28 cellular contexts compared by ENCODE assay signal in the genomic region with DNA sequence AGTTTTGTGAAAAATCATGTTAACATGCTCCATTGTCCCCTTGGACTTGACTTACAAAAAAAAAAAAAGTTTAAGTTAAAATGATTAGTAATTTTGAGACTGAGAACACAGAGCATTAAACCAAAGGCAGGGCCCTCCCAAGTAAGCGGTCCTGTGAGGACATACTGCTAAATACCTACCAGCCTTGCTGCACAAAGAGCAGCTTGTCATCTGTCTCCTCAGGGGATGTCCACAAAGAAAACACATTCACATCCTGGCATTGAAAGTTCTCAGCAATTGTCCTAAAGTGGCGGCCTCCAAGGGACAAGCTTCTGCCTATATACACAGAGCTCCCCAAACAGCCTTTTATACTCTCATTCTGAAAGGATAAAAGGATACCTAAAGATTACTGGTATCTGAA.
"Had no signal": no experiment of that assay in that cellular context is flagged by ENCODE, and none has a peak within 500 bp of the region (broad histone marks: within the 10 kb centered on the region; RNA-seq: fewer than 3 reads in every experiment).

No MANE protein-coding gene starts in this region.

- H3K27me3 ChIP-seq: breast epithelium had no signal

- H3K9me3 Mint-ChIP-seq: activated CD4-positive, alpha-beta T cell treated with anti-CD3 and anti-CD28 coated beads, Interleukin-2, amount 10 ng/mL, durations not matched to agents 24 days and 14 days; activated naive CD4-positive, alpha-beta T cell treated with anti-CD3 and anti-CD28 coated beads, Interleukin-2, amount 50 U/mL, for 24 hours; activated T-helper 1 cell treated with anti-CD3 and anti-CD28 coated beads, Interleukin-12 subunit alpha, Interleukin-12 subunit beta, Interleukin-2, Interleukin-4 antibody, amounts not matched to agents 30 ng/mL and 10 ng/mL and 1 ng/mL, durations not matched to agents 14 hours and 24 hours and 36 hours had no signal

- ATAC-seq: activated CD8-positive, alpha-beta memory T cell treated with anti-CD3 and anti-CD28 coated beads, Interleukin-2, amount 10 ng/mL, durations not matched to agents 7 days and 5 days; K562; T-cell had no signal

- H3K36me3 Mint-ChIP-seq: activated CD8-positive, alpha-beta memory T cell treated with anti-CD3 and anti-CD28 coated beads, Interleukin-2, amount 10 ng/mL, durations not matched to agents 7 days and 5 days; activated naive CD4-positive, alpha-beta T cell treated with anti-CD3 and anti-CD28 coated beads, Interleukin-2, amount 50 U/mL, for 24 hours; T-cell had no signal

- H3K4me1 Mint-ChIP-seq: activated B cell treated with CpG ODN at 0.5 μM for 24 hours; activated CD4-positive, alpha-beta T cell treated with anti-CD3 and anti-CD28 coated beads, Interleukin-2, amount 10 ng/mL, durations not matched to agents 24 days and 14 days; activated CD8-positive, alpha-beta memory T cell treated with anti-CD3 and anti-CD28 coated beads, Interleukin-2, amount 10 ng/mL, durations not matched to agents 7 days and 5 days; activated naive CD4-positive, alpha-beta T cell treated with anti-CD3 and anti-CD28 coated beads, Interleukin-2, amount 50 U/mL, for 24 hours; T-cell had no signal

- H3K4me3 ChIP-seq: breast epithelium, K562, SK-N-MC had no signal

- H3K4me3 Mint-ChIP-seq: activated B cell treated with CpG ODN at 0.5 μM for 24 hours; activated CD4-positive, alpha-beta T cell treated with anti-CD3 and anti-CD28 coated beads, Interleukin-2, amount 10 ng/mL, durations not matched to agents 24 days and 14 days; activated CD8-positive, alpha-beta memory T cell treated with anti-CD3 and anti-CD28 coated beads, Interleukin-2, amount 10 ng/mL, durations not matched to agents 7 days and 5 days; activated naive CD4-positive, alpha-beta T cell treated with anti-CD3 and anti-CD28 coated beads, Interleukin-2, amount 50 U/mL, for 24 hours; activated T-cell treated with anti-CD3 and anti-CD28 coated beads, Interleukin-2, amount 50 U/mL, for 24 hours; activated T-helper 1 cell treated with anti-CD3 and anti-CD28 coated beads, Interleukin-12 subunit alpha, Interleukin-12 subunit beta, Interleukin-2, Interleukin-4 antibody, amounts not matched to agents 30 ng/mL and 10 ng/mL and 1 ng/mL, durations not matched to agents 14 hours and 24 hours and 36 hours; T-cell had no signal

- H3K4me1 ChIP-seq: breast epithelium had no signal

- H3K27me3 Mint-ChIP-seq: activated B cell treated with CpG ODN at 0.5 μM for 24 hours; activated CD4-positive, alpha-beta T cell treated with anti-CD3 and anti-CD28 coated beads, Interleukin-2, amount 10 ng/mL, durations not matched to agents 24 days and 14 days; activated CD8-positive, alpha-beta memory T cell treated with anti-CD3 and anti-CD28 coated beads, Interleukin-2, amount 10 ng/mL, durations not matched to agents 7 days and 5 days; activated T-cell treated with anti-CD3 and anti-CD28 coated beads, Interleukin-2, amount 50 U/mL, for 24 hours; T-cell had no signal

- H3K27ac ChIP-seq: breast epithelium, SK-N-MC had no signal

- H3K9me3 ChIP-seq: breast epithelium had no signal

- H3K36me3 ChIP-seq: breast epithelium had no signal

- DNase-seq: activated B cell treated with CpG ODN at 0.5 μM for 24 hours; activated CD4-positive, alpha-beta T cell treated with anti-CD3 and anti-CD28 coated beads for 1 hour; activated CD4-positive, alpha-beta T cell treated with anti-CD3 and anti-CD28 coated beads, Interleukin-2, amount 10 ng/mL, durations not matched to agents 24 days and 14 days; activated CD4-positive, alpha-beta T cell treated with anti-CD3 and anti-CD28 coated beads, Interleukin-2, amount 50 U/mL, for 48 hours; activated CD8-positive, alpha-beta memory T cell treated with anti-CD3 and anti-CD28 coated beads, Interleukin-2, amount 10 ng/mL, durations not matched to agents 7 days and 5 days; activated effector memory CD4-positive, alpha-beta T cell treated with Interleukin-2 at 50 U/mL for 16 hours; activated naive CD4-positive, alpha-beta T cell; activated T-cell treated with anti-CD3 and anti-CD28 coated beads, Interleukin-2, amount 50 U/mL, for 24 hours; aorta; central memory CD4-positive, alpha-beta T cell; Kasumi-1; NCI-H1105 treated with DMSO at 0.1 percent for 48 hours; NCI-H1436 treated with DMSO at 0.1 percent for 48 hours; NCI-H187; NCI-H2171 treated with DMSO at 0.1 percent for 48 hours; NCI-H226; NCI-H526; NK-92 treated with Interleukin-12 subunit alpha and Interleukin-12 subunit beta, amount 100 ng/mL, for 24 hours; OCI-M1; SHP77 treated with DMSO at 0.1 percent for 48 hours; T-cell; T-helper 2 cell; T1000 had no signal

- H3K27ac Mint-ChIP-seq: activated B cell treated with CpG ODN at 0.5 μM for 24 hours; activated CD4-positive, alpha-beta T cell treated with anti-CD3 and anti-CD28 coated beads, Interleukin-2, amount 10 ng/mL, durations not matched to agents 24 days and 14 days; activated CD8-positive, alpha-beta memory T cell treated with anti-CD3 and anti-CD28 coated beads, Interleukin-2, amount 10 ng/mL, durations not matched to agents 7 days and 5 days; activated naive CD4-positive, alpha-beta T cell treated with anti-CD3 and anti-CD28 coated beads, Interleukin-2, amount 50 U/mL, for 24 hours; activated T-cell treated with anti-CD3 and anti-CD28 coated beads, Interleukin-2, amount 50 U/mL, for 24 hours; activated T-helper 1 cell treated with anti-CD3 and anti-CD28 coated beads, Interleukin-12 subunit alpha, Interleukin-12 subunit beta, Interleukin-2, Interleukin-4 antibody, amounts not matched to agents 30 ng/mL and 10 ng/mL and 1 ng/mL, durations not matched to agents 14 hours and 24 hours and 36 hours; T-cell had no signal
